In genomic region chr6:54307412-54308036, GRCh38 we compare ENCODE assay signal across 13 cellular contexts. TPM values are rescaled to one million over a fixed set of nuclear protein-coding genes. Genes with fewer than 3 reads are reported as not detected.
A peak's percentile ranks its signal among the peaks of the same experiment; 100 is the strongest.
DNase-seq lines count a peak whose midpoint lies in the region; ATAC-seq, FAIRE-seq and TF ChIP-seq lines count a peak whose summit lies in the region.
"Had no signal": no experiment of that assay in that cellular context is flagged by ENCODE, and none has a peak within 500 bp of the region (broad histone marks: within the 10 kb centered on the region; RNA-seq: fewer than 3 reads in every experiment).

No MANE protein-coding gene starts in this region.

- no peaks in the 10 kb centered on the region for H3K79me2 ChIP-seq in PC-3 (ENCODE audit: low read length)

- no TSS peak for BruUV-seq in PC-3 (replicated peaks; lab: Mats Ljungman, UMichigan)

- H3K27ac ChIP-seq in PC-3 (ENCODE audit: low read length) = 0 out of 2 replicates have a peak overlapping the region, but pooled peaks have one; percentile 7
- no peak overlapping the region for H3K27ac ChIP-seq in rectal smooth muscle tissue (ENCODE audit: low read depth, low read length)
- H3K27ac ChIP-seq: left ventricle myocardium inferior, right atrium auricular region had no signal

- H3K27me3 ChIP-seq in PC-3 (ENCODE audit: low read length) (no peaks in the 10 kb centered on the region), rectal smooth muscle tissue (ENCODE audit: control insufficient read depth, insufficient read depth, low read length) (no peaks in the 10 kb centered on the region)
- H3K27me3 ChIP-seq: right atrium auricular region had no signal

- peak overlapping the region; percentile 17; the same call in 1 of the 2 replicates for H2AFZ ChIP-seq in PC-3 (ENCODE audit: low read length)

- no peaks in the 10 kb centered on the region for H4K20me1 ChIP-seq in PC-3 (ENCODE audit: low read length)

- no peaks in the 10 kb centered on the region for H3K9me3 ChIP-seq in PC-3 (ENCODE audit: low read length)
- H3K9me3 ChIP-seq: left ventricle myocardium inferior, right atrium auricular region had no signal

- CTCF ChIA-PET in PC-3 (lab: Charles Lee) = interaction anchor here (0.5 kb wide), 1 partner anchor 184 kb away, joined by 3 read pairs; no protein-coding TSS in a partner anchor

- H3K4me1 ChIP-seq in PC-3 (ENCODE audit: insufficient read depth, low read length) = peaks cover 11% of the 10 kb centered on the region; the same call in 1 of the 2 replicates
- no peaks in the 10 kb centered on the region for H3K4me1 ChIP-seq in rectal smooth muscle tissue (ENCODE audit: control insufficient read depth, insufficient read depth, low read length)
- H3K4me1 ChIP-seq: left ventricle myocardium inferior, right atrium auricular region had no signal

- H3K4me3 ChIP-seq in PC-3 (ENCODE audit: low read length) = no peak overlapping the region
- H3K4me3 ChIP-seq in rectal smooth muscle tissue (ENCODE audit: low read length) = peak overlapping the region; percentile 21
- H3K4me3 ChIP-seq: left ventricle myocardium inferior, right atrium auricular region had no signal

- H3F3A ChIP-seq in PC-3 (ENCODE audit: low read length, unreplicated experiment) = no peaks in the 10 kb centered on the region

- ATAC-seq in HG02970 (IDR thresholded peaks at IDR 0.05; ENCODE audit: low FRiP score, unreplicated experiment) = peak; percentile 64
- peak; percentile 81 for ATAC-seq in PC-3
- ATAC-seq in HG03280 (IDR thresholded peaks at IDR 0.05; ENCODE audit: unreplicated experiment) = no peak

- H3K4me2 ChIP-seq in PC-3 (ENCODE audit: low read length) = 0 out of 2 replicates have a peak overlapping the region, but pooled peaks have one; percentile 14

- H3K9me2 ChIP-seq in PC-3 (replicated peaks; ENCODE audit: low read length) = no peaks in the 10 kb centered on the region

- H3K9ac ChIP-seq in PC-3 (ENCODE audit: low read length) (no peak overlapping the region), rectal smooth muscle tissue (ENCODE audit: low read length) (no peak overlapping the region)

- DNase-seq in GM19239 (ENCODE audit: insufficient read length, low spot score) = no peak
- DNase-seq in PC-3 = peak; percentile 59
- DNase-seq in NCI-H2107 (lab: John Stamatoyannopoulos, UW) = no peak
- DNase-seq in inferior parietal cortex (ENCODE audit: extremely low spot score) = no peak
- DNase-seq in stimulated activated CD4-positive, alpha-beta T cell treated with anti-CD3 and anti-CD28 coated beads, Interleukin-12 subunit alpha, Interleukin-12 subunit beta, amount 100 ng/mL, for 4 hours = no peak
- DNase-seq: DMS153, left ventricle myocardium inferior had no signal

- POLR2A ChIA-PET in PC-3 (lab: Charles Lee; ENCODE audit: unreplicated experiment) = interaction anchor here (0.5 kb wide), 1 partner anchor 311 kb away, joined by 3 read pairs; no protein-coding TSS in a partner anchor

- intact Hi-C loops in PC-3 (cut with micrococcal nuclease) = no loop called here

- H3K36me3 ChIP-seq in PC-3 (ENCODE audit: low read depth, low read length) = no peaks in the 10 kb centered on the region
- H3K36me3 ChIP-seq in rectal smooth muscle tissue (ENCODE audit: control insufficient read depth, insufficient read depth, low read length) = no peaks in the 10 kb centered on the region
- H3K36me3 ChIP-seq: left ventricle myocardium inferior, right atrium auricular region had no signal

- FAIRE-seq in GM19239 (lab: Jason Lieb, UNC) = peak; percentile 86

- no peak for TF ChIP-seq CTCF in PC-3 (conservative IDR thresholded peaks at IDR 0.05; ENCODE audit: low read depth, low read length)

RNA-seq across cellular contexts. Expression of gene TINAG, which starts 0.7 kb away (rescaled TPM):
- not detected in 2 replicates for total RNA-seq in PC-3 (2014; rRNA removed)
- total RNA-seq: activated CD8-positive, alpha-beta memory T cell treated with anti-CD3 and anti-CD28 coated beads for 36 hours; NCI-H460 had no signal
